16 cellular contexts compared by ENCODE assay signal in the genomic region with DNA sequence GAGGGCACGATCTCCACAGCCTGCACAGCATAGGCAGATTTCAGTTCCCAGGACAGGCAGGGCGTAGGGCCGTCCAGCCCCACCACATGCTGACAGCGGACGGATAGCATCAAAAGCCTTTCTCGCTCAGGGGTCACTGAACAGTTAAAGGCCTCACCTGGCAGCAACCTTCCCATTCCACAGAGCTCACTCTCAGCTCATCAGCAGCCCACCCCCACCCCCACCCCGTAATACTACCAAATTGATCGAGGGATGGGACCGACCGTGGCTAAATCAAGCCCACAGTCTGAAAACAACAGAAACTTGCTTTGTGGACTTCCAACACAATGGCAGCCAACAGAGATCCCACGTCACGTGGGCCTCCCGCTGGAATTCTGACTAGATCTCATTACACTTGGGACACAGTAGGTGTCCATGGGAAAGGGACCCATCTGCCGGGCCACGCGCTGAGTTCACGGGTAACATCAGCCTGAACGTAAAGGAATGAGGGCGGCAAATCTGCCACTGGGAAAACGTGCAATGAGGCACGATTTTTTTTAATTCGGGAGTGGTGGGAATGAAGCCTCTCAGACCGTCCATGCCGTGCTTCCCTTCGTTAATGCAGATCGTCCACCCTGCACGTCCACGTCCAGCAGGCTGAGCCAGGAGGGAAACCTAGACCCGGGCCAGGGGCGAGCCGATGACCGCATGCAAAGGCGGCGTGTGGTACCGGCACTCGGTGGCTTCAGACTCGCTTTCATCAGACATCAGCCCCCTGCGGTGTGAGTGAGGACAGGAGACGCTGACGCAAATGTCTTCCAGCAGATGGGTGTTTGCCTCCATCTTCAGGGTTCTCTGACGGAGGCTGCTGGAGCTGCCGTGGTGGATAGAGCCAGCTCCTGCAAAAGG.
DNase-seq lines count a peak whose midpoint lies in the region; ATAC-seq and TF ChIP-seq lines count a peak whose summit lies in the region.
"Had no signal": no experiment of that assay in that cellular context is flagged by ENCODE, and none has a peak within 500 bp of the region (broad histone marks: within the 10 kb centered on the region; RNA-seq: fewer than 3 reads in every experiment).

No MANE protein-coding gene starts in this region.

- CTCF ChIA-PET in activated CD8-positive, alpha-beta T cell treated with anti-CD3 and anti-CD28 coated beads for 36 hours (lab: Charles Lee) = no interaction called here
- CTCF ChIA-PET in HEK293T (lab: Yijun Ruan, JAX) = no interaction called here

- peaks cover 1% of the 10 kb centered on the region for H3K36me3 Mint-ChIP-seq in activated CD8-positive, alpha-beta T cell treated with anti-CD3 and anti-CD28 coated beads for 36 hours (ENCODE audit: low read depth)

- peak; percentile 21 for DNase-seq in activated CD4-positive, CD25-positive, alpha-beta regulatory T cell treated with anti-CD3 and anti-CD28 coated beads, Interleukin-2, amount 50 U/mL, for 72 hours
- DNase-seq in activated CD4-positive, CD25-positive, alpha-beta regulatory T cell (lab: John Stamatoyannopoulos, UW) = no peak
- DNase-seq in activated CD8-positive, alpha-beta T cell treated with anti-CD3 and anti-CD28 coated beads for 36 hours = no peak
- DNase-seq in right cardiac atrium (peak in 2 of 3 donors; percentile 6 to 52), spleen (peak; percentile 70), HEK293T (ENCODE audit: extremely low spot score) (no peak)
- DNase-seq: amygdala, Calu3, foreskin fibroblast, NCI-H1092 treated with DMSO at 0.1 percent for 48 hours, NCI-H510A had no signal

- H3K27me3 ChIP-seq in right cardiac atrium (ENCODE audit: control insufficient read depth, insufficient read depth) (no peaks in the 10 kb centered on the region), spleen (replicated peaks in 1 of 7) (peaks cover 0 to 7% (median 0%) of the 10 kb centered on the region in 7 donors)
- H3K27me3 ChIP-seq: testis had no signal

- no peaks in the 10 kb centered on the region for H3K9me3 Mint-ChIP-seq in activated CD8-positive, alpha-beta T cell treated with anti-CD3 and anti-CD28 coated beads for 36 hours

- H3K4me1 Mint-ChIP-seq in activated CD8-positive, alpha-beta T cell treated with anti-CD3 and anti-CD28 coated beads for 36 hours (ENCODE audit: low read depth) = peaks cover 9% of the 10 kb centered on the region

- TF ChIP-seq POLR2A in spleen (IDR thresholded peaks at IDR 0.05) = no peak

- peaks cover 0 to 98% (median 11%) of the 10 kb centered on the region in 6 donors for H3K36me3 ChIP-seq in spleen

- no peak for ATAC-seq in activated CD8-positive, alpha-beta T cell treated with anti-CD3 and anti-CD28 coated beads for 36 hours
- peak in 1 of 2 donors; percentile 21 for ATAC-seq in right cardiac atrium
- ATAC-seq in GM19397 (IDR thresholded peaks at IDR 0.05; ENCODE audit: unreplicated experiment) = no peak
- no peak for ATAC-seq in esophagus mucosa
- ATAC-seq: Panc1 had no signal

- POLR2A ChIA-PET in activated CD8-positive, alpha-beta T cell treated with anti-CD3 and anti-CD28 coated beads for 36 hours (lab: Charles Lee) = interaction anchor here (0.7 kb wide), 1 partner anchor 10 kb away, joined by 5 read pairs; no protein-coding TSS in a partner anchor
- POLR2A ChIA-PET in HEK293T (lab: Yijun Ruan, JAX) = no interaction called here

- intact Hi-C loops in activated CD8-positive, alpha-beta T cell treated with anti-CD3 and anti-CD28 coated beads for 36 hours (cut with micrococcal nuclease) = no loop called here
- intact Hi-C loops in right cardiac atrium (cut with DNase I) (no loop called here), spleen (cut with DNase I; ENCODE audit: low total_unique reads) (no loop called here)

- H3K27ac Mint-ChIP-seq in activated CD8-positive, alpha-beta T cell treated with anti-CD3 and anti-CD28 coated beads for 36 hours = peak overlapping the region; percentile 63

- no peak overlapping the region for H3K27ac ChIP-seq in right cardiac atrium (ENCODE audit: low read length)
- H3K27ac ChIP-seq in spleen = peak overlapping the region in 1 of 8 donors; percentile 30
- H3K27ac ChIP-seq: 22Rv1, testis had no signal

- 93% methylated on average over 42 of the region's 42 CpGs for WGBS in right cardiac atrium
- WGBS in spleen, 5 donors = 91 to 94% (median 94%) methylated on average over 41 to 42 of the region's 42 CpGs

- H3K4me3 ChIP-seq in right cardiac atrium (ENCODE audit: low read length) (no peak overlapping the region), spleen (peak overlapping the region in 1 of 8 donors; percentile 31)
- H3K4me3 ChIP-seq: testis had no signal

- no peaks in the 10 kb centered on the region for H3K9me3 ChIP-seq in right cardiac atrium (ENCODE audit: control insufficient read depth, low read length)
- H3K9me3 ChIP-seq in spleen = no peaks in the 10 kb centered on the region
- H3K9me3 ChIP-seq: testis had no signal

- H3K27me3 Mint-ChIP-seq in activated CD8-positive, alpha-beta T cell treated with anti-CD3 and anti-CD28 coated beads for 36 hours = no peaks in the 10 kb centered on the region

- TF ChIP-seq CTCF in activated CD8-positive, alpha-beta T cell treated with anti-CD3 and anti-CD28 coated beads for 36 hours (IDR thresholded peaks at IDR 0.05) = no peak
- TF ChIP-seq CTCF in spleen (IDR thresholded peaks at IDR 0.05 in 8 of 11, conservative IDR thresholded peaks at IDR 0.05 in 3 of 11) = no peak

- H3K4me1 ChIP-seq in right cardiac atrium (ENCODE audit: control insufficient read depth, insufficient read depth, low read length) (no peaks in the 10 kb centered on the region), spleen (peaks cover 0 to 15% (median 7%) of the 10 kb centered on the region in 6 donors)

- peak overlapping the region; percentile 23 for H3K4me3 Mint-ChIP-seq in activated CD8-positive, alpha-beta T cell treated with anti-CD3 and anti-CD28 coated beads for 36 hours

TF ChIP-seq in HEK293T, 16 proteins besides CTCF, POLR2A, EP300 and RAD21:
- no peak for TF ChIP-seq ZNF384 (IDR thresholded peaks at IDR 0.05)
- TF ChIP-seq CTBP1 (IDR thresholded peaks at IDR 0.05; ENCODE audit: borderline replicate concordance) = no peak
- no peak for TF ChIP-seq L3MBTL2 (conservative IDR thresholded peaks at IDR 0.05)
- no peak for TF ChIP-seq BHLHE40 (IDR thresholded peaks at IDR 0.05; ENCODE audit: borderline replicate concordance)
- TF ChIP-seq, protein P1, sequence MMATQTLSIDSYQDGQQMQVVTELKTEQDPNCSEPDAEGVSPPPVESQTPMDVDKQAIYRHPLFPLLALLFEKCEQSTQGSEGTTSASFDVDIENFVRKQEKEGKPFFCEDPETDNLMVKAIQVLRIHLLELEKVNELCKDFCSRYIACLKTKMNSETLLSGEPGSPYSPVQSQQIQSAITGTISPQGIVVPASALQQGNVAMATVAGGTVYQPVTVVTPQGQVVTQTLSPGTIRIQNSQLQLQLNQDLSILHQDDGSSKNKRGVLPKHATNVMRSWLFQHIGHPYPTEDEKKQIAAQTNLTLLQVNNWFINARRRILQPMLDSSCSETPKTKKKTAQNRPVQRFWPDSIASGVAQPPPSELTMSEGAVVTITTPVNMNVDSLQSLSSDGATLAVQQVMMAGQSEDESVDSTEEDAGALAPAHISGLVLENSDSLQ (IDR thresholded peaks at IDR 0.05) = no peak
- no peak for TF ChIP-seq ELF4 (IDR thresholded peaks at IDR 0.05)
- TF ChIP-seq TARDBP (IDR thresholded peaks at IDR 0.05) = no peak
- no peak for TF ChIP-seq SUZ12 (IDR thresholded peaks at IDR 0.05)
- TF ChIP-seq HDGF (IDR thresholded peaks at IDR 0.05; ENCODE audit: borderline replicate concordance) = no peak
- no peak for TF ChIP-seq FOXK2 (IDR thresholded peaks at IDR 0.05)
- no peak for TF ChIP-seq FOXA1 (IDR thresholded peaks at IDR 0.05)
- TF ChIP-seq ARNT (IDR thresholded peaks at IDR 0.05) = no peak
TF ChIP-seq in HEK293T: peak in this region for 0.

Comparison
In these comparisons a context has a peak if more than half of its experiments do, and no peak if none do; other contexts are left out.
1. DNase-seq: peak in activated CD4-positive, CD25-positive, alpha-beta regulatory T cell treated with anti-CD3 and anti-CD28 coated beads, Interleukin-2, amount 50 U/mL, for 72 hours (single experiment), right cardiac atrium (2 of 3) and spleen (single experiment); none in activated CD4-positive, CD25-positive, alpha-beta regulatory T cell (0 of 4), activated CD8-positive, alpha-beta T cell treated with anti-CD3 and anti-CD28 coated beads for 36 hours (single experiment) and HEK293T (single experiment).